ENCODE assay signal across 1 cellular context in the genomic region with DNA sequence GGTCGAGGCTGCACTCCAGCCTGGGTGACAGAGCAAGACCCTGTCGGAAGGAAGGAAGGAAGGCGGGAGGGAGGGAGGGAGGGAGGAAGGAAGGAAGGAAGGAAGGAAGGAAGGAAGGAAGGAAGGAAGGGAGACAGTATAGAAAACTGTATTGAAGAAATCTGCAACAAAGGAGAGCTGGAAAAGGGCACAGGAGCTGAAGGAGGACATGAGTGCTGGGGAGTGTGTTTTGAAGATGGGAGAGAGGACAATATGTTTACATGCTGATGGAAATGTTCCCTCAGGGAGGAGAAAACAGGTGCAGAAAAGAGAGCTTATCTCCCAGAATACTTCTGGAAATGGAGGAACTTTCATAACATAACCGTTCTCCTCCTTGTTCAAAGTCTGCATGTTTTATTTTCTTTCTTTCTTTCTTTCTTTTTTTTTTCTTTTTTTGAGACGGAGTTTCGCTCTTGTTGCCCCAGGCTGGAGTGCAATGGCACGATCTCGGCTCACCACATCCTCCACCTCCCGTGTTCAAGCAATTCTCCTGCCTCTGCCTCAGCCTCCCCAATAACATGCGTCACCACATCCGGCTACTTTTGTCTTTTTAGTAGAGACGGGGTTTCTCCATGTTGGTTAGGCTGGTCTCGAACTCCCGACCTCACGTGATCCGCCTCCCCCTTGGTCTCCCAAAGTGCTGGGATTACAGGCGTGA.
TF ChIP-seq lines count a peak whose summit lies in the region.

No MANE protein-coding gene starts in this region.

TF ChIP-seq in H1, 55 proteins besides CTCF, POLR2A, EP300 and RAD21:
- TF ChIP-seq TAF7 (optimal IDR thresholded peaks at IDR 0.05; ENCODE audit: borderline replicate concordance, low read depth, low read length) (no peak), TAF1 (IDR thresholded peaks at IDR 0.05; ENCODE audit: low read depth, low read length) (no peak), POU5F1 (IDR thresholded peaks at IDR 0.05; ENCODE audit: low read depth, low read length) (no peak), HDAC2 (IDR thresholded peaks at IDR 0.05; ENCODE audit: borderline replicate concordance in 1 of 2, low read depth in 2 of 2, low read length in 2 of 2) (no peak)
